In the genomic region with DNA sequence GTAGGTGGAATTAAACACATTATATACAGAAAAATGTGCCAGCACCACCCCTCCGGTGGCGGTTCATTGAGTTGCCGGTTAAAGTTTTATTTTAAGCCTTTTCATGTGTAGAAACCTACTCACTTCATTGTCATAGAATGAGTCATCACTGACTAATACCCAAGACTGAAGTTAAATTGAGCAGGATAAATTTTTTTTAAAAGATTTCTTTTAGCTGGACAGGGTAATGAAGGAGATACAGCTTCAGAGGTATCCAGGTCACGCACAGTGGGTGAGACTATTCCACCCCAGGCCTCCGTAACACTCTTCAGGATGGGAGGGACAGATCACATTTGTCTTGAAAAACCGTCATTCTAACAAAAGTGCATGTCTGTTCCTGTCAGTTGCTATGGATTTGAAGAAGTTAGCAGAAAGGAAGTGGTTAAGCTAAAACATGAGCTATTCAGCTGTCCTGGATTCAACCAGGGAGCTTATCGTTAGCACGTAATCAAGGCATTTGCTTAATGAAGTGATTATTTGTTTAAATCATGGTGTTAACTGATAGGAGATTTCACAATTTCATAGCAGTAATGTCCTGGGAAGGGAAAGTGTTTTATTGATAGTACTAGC, we compare ENCODE assay signal across 9 cellular contexts. TPM values are rescaled to one million over a fixed set of nuclear protein-coding genes. Genes with fewer than 3 reads are reported as not detected.
A peak's percentile ranks its signal among the peaks of the same experiment; 100 is the strongest.
DNase-seq lines count a peak whose midpoint lies in the region; ATAC-seq and TF ChIP-seq lines count a peak whose summit lies in the region.
"Had no signal": no experiment of that assay in that cellular context is flagged by ENCODE, and none has a peak within 500 bp of the region (broad histone marks: within the 10 kb centered on the region; RNA-seq: fewer than 3 reads in every experiment).

No MANE protein-coding gene starts in this region.

- H3K27me3 ChIP-seq in upper lobe of left lung (no peaks in the 10 kb centered on the region), MM.1S (replicated peaks; ENCODE audit: insufficient read depth, low read length) (no peaks in the 10 kb centered on the region)

- no peaks in the 10 kb centered on the region for H4K20me1 ChIP-seq in MM.1S (ENCODE audit: insufficient read depth, low read length)

- no peak for TF ChIP-seq POLR2A in upper lobe of left lung (IDR thresholded peaks at IDR 0.05)

- ATAC-seq in GM21528 (IDR thresholded peaks at IDR 0.05; ENCODE audit: low FRiP score, unreplicated experiment) (peak; percentile 90), upper lobe of left lung (ENCODE audit: low FRiP score in 2 of 2) (peak; percentile 39 to 52), left lobe of liver (no peak)
- peak; percentile 55 for ATAC-seq in activated CD8-positive, alpha-beta T cell treated with anti-CD3 and anti-CD28 coated beads, Interleukin-2, amount 10 ng/mL, durations not matched to agents 7 days and 5 days

- TF ChIP-seq CTCF in upper lobe of left lung (IDR thresholded peaks at IDR 0.05): no peak
- TF ChIP-seq CTCF in MM.1S (IDR thresholded peaks at IDR 0.05; ENCODE audit: low read length): no peak

- no peaks in the 10 kb centered on the region for H3K9me3 Mint-ChIP-seq in activated CD8-positive, alpha-beta T cell treated with anti-CD3 and anti-CD28 coated beads, Interleukin-2, amount 10 ng/mL, durations not matched to agents 7 days and 5 days (ENCODE audit: insufficient read depth)

- H3K27ac Mint-ChIP-seq in activated CD8-positive, alpha-beta T cell treated with anti-CD3 and anti-CD28 coated beads, Interleukin-2, amount 10 ng/mL, durations not matched to agents 7 days and 5 days: peak overlapping the region; percentile 86

- H3K9ac ChIP-seq in MM.1S (ENCODE audit: low read length): no peak overlapping the region

- H3K27ac ChIP-seq in upper lobe of left lung (peak overlapping the region in 2 of 4 donors; percentile 46 to 53), MM.1S (ENCODE audit: low read length) (no peak overlapping the region)

- H3K27me3 Mint-ChIP-seq in activated CD8-positive, alpha-beta T cell treated with anti-CD3 and anti-CD28 coated beads, Interleukin-2, amount 10 ng/mL, durations not matched to agents 7 days and 5 days (ENCODE audit: low read depth): no peaks in the 10 kb centered on the region

- H3F3A ChIP-seq in MM.1S (ENCODE audit: insufficient read depth, low read length): no peaks in the 10 kb centered on the region

- no peak overlapping the region for H2AFZ ChIP-seq in MM.1S (ENCODE audit: low read length)

- POLR2A ChIA-PET in activated CD8-positive, alpha-beta T cell treated with anti-CD3 and anti-CD28 coated beads, Interleukin-2, amount 10 ng/mL, durations not matched to agents 7 days and 5 days (lab: Charles Lee): interaction anchor here (0.6 to 1.5 kb wide), 5 partner anchors 22 to 311 kb away, joined by 3 to 12 read pairs (median 4); a partner anchor contains a TSS

- DNase-seq in GDM1 (lab: John Stamatoyannopoulos, UW) (peak; percentile 56), HPDE6-E6E7 (ENCODE audit: extremely low spot score) (peak; percentile 84), iris pigment epithelial cell (ENCODE audit: low read depth) (peak; percentile 90), upper lobe of left lung (no peak), MM.1S (no peak), left lobe of liver (ENCODE audit: low spot score) (no peak)
- peak; percentile 38 for DNase-seq in activated CD8-positive, alpha-beta T cell treated with anti-CD3 and anti-CD28 coated beads, Interleukin-2, amount 10 ng/mL, durations not matched to agents 7 days and 5 days

- H3K9me2 ChIP-seq in MM.1S (replicated peaks; ENCODE audit: insufficient read depth, low read length): no peaks in the 10 kb centered on the region

- CTCF ChIA-PET in activated CD8-positive, alpha-beta T cell treated with anti-CD3 and anti-CD28 coated beads, Interleukin-2, amount 10 ng/mL, durations not matched to agents 7 days and 5 days (lab: Charles Lee): interaction anchor here (0.5 to 2.1 kb wide), 7 partner anchors 16 to 178 kb away, joined by 3 to 18 read pairs (median 7); a partner anchor contains a TSS

- H3K36me3 Mint-ChIP-seq in activated CD8-positive, alpha-beta T cell treated with anti-CD3 and anti-CD28 coated beads, Interleukin-2, amount 10 ng/mL, durations not matched to agents 7 days and 5 days (ENCODE audit: low read depth): peaks cover 85% of the 10 kb centered on the region

- H3K36me3 ChIP-seq in upper lobe of left lung (peaks cover 39 to 99% (median 87%) of the 10 kb centered on the region in 4 donors), MM.1S (replicated peaks; ENCODE audit: insufficient read depth, low read length) (peaks cover 14% of the 10 kb centered on the region)

- no peak for TF ChIP-seq EP300 in upper lobe of left lung (IDR thresholded peaks at IDR 0.05)

- WGBS in upper lobe of left lung, 2 donors: 57 to 63% methylated on average over 8 of the region's 8 CpGs

- no peak overlapping the region for H3K4me2 ChIP-seq in MM.1S (ENCODE audit: low read depth, low read length)

- no peaks in the 10 kb centered on the region for H3K9me3 ChIP-seq in upper lobe of left lung
- H3K9me3 ChIP-seq in MM.1S (replicated peaks; ENCODE audit: insufficient read depth, low read length): no peaks in the 10 kb centered on the region

- peaks cover 27% of the 10 kb centered on the region for H3K4me1 Mint-ChIP-seq in activated CD8-positive, alpha-beta T cell treated with anti-CD3 and anti-CD28 coated beads, Interleukin-2, amount 10 ng/mL, durations not matched to agents 7 days and 5 days (ENCODE audit: low read depth)

- no peaks in the 10 kb centered on the region for H3K79me2 ChIP-seq in MM.1S (ENCODE audit: low read length)

- H3K4me1 ChIP-seq in upper lobe of left lung: peaks cover 0 to 13% (median 8%) of the 10 kb centered on the region in 4 donors
- no peaks in the 10 kb centered on the region for H3K4me1 ChIP-seq in MM.1S (ENCODE audit: low read length)

- H3K4me3 ChIP-seq in upper lobe of left lung: no peak overlapping the region
- H3K4me3 ChIP-seq in MM.1S (ENCODE audit: low read length): no peak overlapping the region

- peak overlapping the region; percentile 12 for H3K4me3 Mint-ChIP-seq in activated CD8-positive, alpha-beta T cell treated with anti-CD3 and anti-CD28 coated beads, Interleukin-2, amount 10 ng/mL, durations not matched to agents 7 days and 5 days

RNA-seq across cellular contexts. Expression of a gene that starts 23.3 kb away (rescaled TPM):
- total RNA-seq in activated CD8-positive, alpha-beta T cell treated with anti-CD3 and anti-CD28 coated beads, Interleukin-2, amount 10 ng/mL, durations not matched to agents 7 days and 5 days: 10 to 100 TPM; 11.2 to 12.5 TPM
- total RNA-seq in upper lobe of left lung (10 to 100 TPM; 10.6 to 15.7 (median 11.6) TPM), left lobe of liver (5.0 TPM)

RNA-seq across cellular contexts. Expression of a gene that starts 26.8 kb away (rescaled TPM):
- not detected for total RNA-seq in activated CD8-positive, alpha-beta T cell treated with anti-CD3 and anti-CD28 coated beads, Interleukin-2, amount 10 ng/mL, durations not matched to agents 7 days and 5 days
- under 1 TPM in 1 of 6 donors, not detected in 5; 0.86 TPM for total RNA-seq in upper lobe of left lung
- not detected for total RNA-seq in left lobe of liver
- total RNA-seq: T-helper 2 cell treated with Interferon-gamma antibody and Interleukin-4, amounts not matched to agents 100 ng/mL and 5 ng/mL, for 36 hours had no signal

Comparison
In these comparisons a context has a peak if more than half of its experiments do, and no peak if none do; other contexts are left out.
1. DNase-seq: peak in GDM1 (single experiment), HPDE6-E6E7 (single experiment), activated CD8-positive, alpha-beta T cell treated with anti-CD3 and anti-CD28 coated beads, Interleukin-2, amount 10 ng/mL, durations not matched to agents 7 days and 5 days (single experiment) and iris pigment epithelial cell (single experiment); none in upper lobe of left lung (0 of 2), MM.1S (single experiment) and left lobe of liver (single experiment).